ENCODE assay signal across 8 cellular contexts in the genomic region with DNA sequence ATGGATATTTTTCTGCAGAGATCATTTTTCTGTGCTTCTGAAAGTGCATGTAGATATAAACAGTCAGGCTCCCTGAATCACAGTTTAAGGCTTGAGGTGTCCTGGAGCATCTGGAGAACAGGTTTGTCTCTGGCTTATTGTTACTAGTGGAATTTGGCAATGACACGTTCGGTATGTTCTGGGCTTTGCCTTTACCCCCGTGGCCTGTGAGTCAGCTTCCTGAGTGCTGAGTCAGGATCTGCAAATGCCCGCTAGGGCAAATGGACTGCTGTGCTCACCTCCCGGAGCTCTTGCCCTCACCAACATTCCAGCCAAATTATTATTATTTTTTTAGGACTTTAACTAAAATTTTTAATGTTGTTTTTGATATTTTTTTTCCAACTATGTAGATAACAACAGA.
DNase-seq lines count a peak whose midpoint lies in the region; ATAC-seq, FAIRE-seq and TF ChIP-seq lines count a peak whose summit lies in the region.

No MANE protein-coding gene starts in this region.

- peak overlapping the region; percentile 68 for H3K4me2 ChIP-seq in astrocyte (ENCODE audit: low read length)

- H3K9me3 Mint-ChIP-seq in astrocyte (ENCODE audit: unreplicated experiment): no peaks in the 10 kb centered on the region
- H3K9me3 Mint-ChIP-seq in T-helper 2 cell treated with Interferon-gamma antibody and Interleukin-4, amounts not matched to agents 5 μg/mL and 100 μg/mL, for 36 hours: no peaks in the 10 kb centered on the region

- no peaks in the 10 kb centered on the region for H3K36me3 Mint-ChIP-seq in astrocyte (ENCODE audit: low read depth, unreplicated experiment)
- H3K36me3 Mint-ChIP-seq in T-helper 2 cell treated with Interferon-gamma antibody and Interleukin-4, amounts not matched to agents 5 μg/mL and 100 μg/mL, for 36 hours (ENCODE audit: low read depth): no peaks in the 10 kb centered on the region

- H3K27ac ChIP-seq in HUES48 (ENCODE audit: low read depth, low read length): peak overlapping the region; percentile 43
- peak overlapping the region; percentile 72 for H3K27ac ChIP-seq in astrocyte (ENCODE audit: low read depth, low read length)

- no peak overlapping the region for H3K4me3 ChIP-seq in HUES48 (ENCODE audit: low read depth, low read length)
- H3K4me3 ChIP-seq in astrocyte (ENCODE audit: insufficient read depth, low read depth, low read length): no peak overlapping the region

- H3K36me3 ChIP-seq in HUES48 (ENCODE audit: control insufficient read depth, insufficient read depth, low read length) (no peaks in the 10 kb centered on the region), astrocyte (ENCODE audit: insufficient read depth, low read length) (no peaks in the 10 kb centered on the region)

- H3K79me2 ChIP-seq in astrocyte (ENCODE audit: insufficient read depth, low read length): no peaks in the 10 kb centered on the region

- H3K4me1 ChIP-seq in HUES48 (ENCODE audit: control insufficient read depth, insufficient read depth, low read length) (peaks cover 4% of the 10 kb centered on the region; the same call in 1 of the 2 replicates), astrocyte (ENCODE audit: insufficient read depth, low read length) (peaks cover 53% of the 10 kb centered on the region)

- no peak for ATAC-seq in HG02588 (IDR thresholded peaks at IDR 0.05; ENCODE audit: unreplicated experiment)

- TF ChIP-seq CTCF in astrocyte (IDR thresholded peaks at IDR 0.05; ENCODE audit: insufficient read depth, low read depth, low read length): peak; percentile 30

- DNase-seq in AML-193 (lab: John Stamatoyannopoulos, UW) (peak; percentile 79 to 83), astrocyte (ENCODE audit: low read depth) (peak; percentile 98), kidney glomerular epithelial cell (lab: John Stamatoyannopoulos, UW) (peak; percentile 91), cortex of kidney (lab: John Stamatoyannopoulos, UW) (no peak), NCI-H524 (lab: John Stamatoyannopoulos, UW) (no peak)
- no peak for DNase-seq in T-helper 2 cell treated with Interferon-gamma antibody and Interleukin-4, amounts not matched to agents 5 μg/mL and 100 μg/mL, for 36 hours (ENCODE audit: low spot score)

- no peaks in the 10 kb centered on the region for H3K27me3 ChIP-seq in HUES48 (ENCODE audit: control insufficient read depth, insufficient read depth, low read length)
- no peaks in the 10 kb centered on the region for H3K27me3 ChIP-seq in astrocyte (ENCODE audit: insufficient read depth, low read length)

- H4K20me1 ChIP-seq in astrocyte (ENCODE audit: insufficient read depth, low read length): no peaks in the 10 kb centered on the region

- H3K9ac ChIP-seq in HUES48 (ENCODE audit: low read depth, low read length) (no peak overlapping the region), astrocyte (ENCODE audit: low read length) (peak overlapping the region; percentile 41)

- H2AFZ ChIP-seq in astrocyte (ENCODE audit: low read depth, low read length): no peak overlapping the region

- peak overlapping the region; percentile 88 for H3K27ac Mint-ChIP-seq in astrocyte (ENCODE audit: unreplicated experiment)
- no peak overlapping the region for H3K27ac Mint-ChIP-seq in T-helper 2 cell treated with Interferon-gamma antibody and Interleukin-4, amounts not matched to agents 5 μg/mL and 100 μg/mL, for 36 hours

- no peaks in the 10 kb centered on the region for H3K9me3 ChIP-seq in HUES48 (ENCODE audit: control insufficient read depth, insufficient read depth, low read length)
- H3K9me3 ChIP-seq in astrocyte (ENCODE audit: insufficient read depth, low read depth, low read length): no peaks in the 10 kb centered on the region

- no peaks in the 10 kb centered on the region for H3K27me3 Mint-ChIP-seq in astrocyte (ENCODE audit: low read depth, unreplicated experiment)
- H3K27me3 Mint-ChIP-seq in T-helper 2 cell treated with Interferon-gamma antibody and Interleukin-4, amounts not matched to agents 5 μg/mL and 100 μg/mL, for 36 hours (ENCODE audit: low read depth): peaks cover 9% of the 10 kb centered on the region

- no peak for FAIRE-seq in astrocyte (lab: Jason Lieb, UNC)

- H3K4me1 Mint-ChIP-seq in astrocyte (ENCODE audit: low read depth, unreplicated experiment): peaks cover 55% of the 10 kb centered on the region
- H3K4me1 Mint-ChIP-seq in T-helper 2 cell treated with Interferon-gamma antibody and Interleukin-4, amounts not matched to agents 5 μg/mL and 100 μg/mL, for 36 hours (ENCODE audit: low read depth): peaks cover 13% of the 10 kb centered on the region

- H3K4me3 Mint-ChIP-seq in astrocyte (ENCODE audit: unreplicated experiment): no peak overlapping the region
- H3K4me3 Mint-ChIP-seq in T-helper 2 cell treated with Interferon-gamma antibody and Interleukin-4, amounts not matched to agents 5 μg/mL and 100 μg/mL, for 36 hours: no peak overlapping the region

Comparison
In these comparisons a context has a peak if more than half of its experiments do, and no peak if none do; other contexts are left out.
1. DNase-seq: peak in AML-193 (2 of 2), astrocyte (single experiment) and kidney glomerular epithelial cell (single experiment); none in cortex of kidney (single experiment), T-helper 2 cell treated with Interferon-gamma antibody and Interleukin-4, amounts not matched to agents 5 μg/mL and 100 μg/mL, for 36 hours (single experiment) and NCI-H524 (0 of 2).